Comparison of ENCODE assay signal across 11 cellular contexts in the genomic region with DNA sequence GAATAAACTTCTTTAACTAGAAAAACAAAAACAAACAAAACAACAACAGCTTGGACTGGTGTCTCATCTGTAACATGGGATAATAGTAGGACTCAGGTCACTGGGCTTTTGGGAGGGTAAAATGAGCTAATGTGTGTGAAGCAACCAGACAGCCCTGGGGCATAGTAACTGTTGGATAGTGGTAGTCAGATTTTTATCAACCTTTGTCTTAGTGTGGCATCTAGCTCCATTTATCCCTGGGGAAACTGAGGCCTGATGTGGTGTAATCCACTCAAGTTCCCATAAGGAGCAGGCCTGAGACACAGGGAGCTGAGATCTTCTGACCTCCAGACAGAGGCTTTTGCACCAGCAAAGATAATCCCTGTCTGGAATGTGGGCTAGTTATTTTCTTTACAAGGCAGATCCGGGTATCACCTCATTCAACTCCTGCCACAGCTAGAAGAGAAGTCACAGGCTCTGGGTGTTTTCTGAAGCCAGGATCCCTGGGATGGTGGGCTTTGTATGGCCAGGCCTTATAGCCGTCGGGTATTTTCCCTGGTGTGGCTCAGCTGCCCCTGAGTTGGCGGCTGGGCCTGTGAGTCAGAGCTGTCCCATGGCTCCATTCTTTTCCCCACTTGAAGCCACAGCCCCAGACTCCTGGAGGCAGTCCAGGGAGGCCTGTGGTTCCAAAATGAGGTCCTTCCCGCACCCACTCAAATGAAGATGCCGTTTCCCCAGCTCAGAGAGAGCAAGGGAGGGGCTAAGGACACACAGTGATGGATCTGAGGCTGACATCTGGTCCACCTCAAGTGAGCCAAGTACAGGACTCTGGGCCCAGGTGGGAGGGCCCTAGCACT. TPM values are rescaled to one million over a fixed set of nuclear protein-coding genes. Genes with fewer than 3 reads are reported as not detected.
DNase-seq lines count a peak whose midpoint lies in the region; ATAC-seq, FAIRE-seq and TF ChIP-seq lines count a peak whose summit lies in the region.
"Had no signal": no experiment of that assay in that cellular context is flagged by ENCODE, and none has a peak within 500 bp of the region (broad histone marks: within the 10 kb centered on the region; RNA-seq: fewer than 3 reads in every experiment).

No MANE protein-coding gene starts in this region.

- no peak for ATAC-seq in GM19395 (IDR thresholded peaks at IDR 0.05; ENCODE audit: unreplicated experiment)

- DNase-seq in H54 (ENCODE audit: insufficient read length, low spot score): peak; percentile 83
- peak; percentile 87 for DNase-seq in astrocyte of the cerebellum (ENCODE audit: low read depth)
- peak; percentile 36 for DNase-seq in iPS-NIHi7 (ENCODE audit: extremely low spot score)
- peak; percentile 58 for DNase-seq in testis
- DNase-seq in T-helper 9 cell: no peak
- DNase-seq in NCI-H1436 (lab: John Stamatoyannopoulos, UW): no peak
- DNase-seq in NCI-H345 treated with DMSO at 0.1 percent for 48 hours (lab: John Stamatoyannopoulos, UW; ENCODE audit: unreplicated experiment): no peak

- in situ Hi-C loops in astrocyte of the cerebellum (cut with HindIII; ENCODE audit: low sequenced_read_pairs): no loop called here

- H3K9me3 ChIP-seq in testis: no peaks in the 10 kb centered on the region

- TF ChIP-seq POLR2A in H54 (IDR thresholded peaks at IDR 0.05; ENCODE audit: low read depth, low read length) (no peak), testis (IDR thresholded peaks at IDR 0.05) (no peak)

- WGBS in testis, 2 donors: 45 to 55% methylated on average over 6 of the region's 6 CpGs

- peaks cover 22% of the 10 kb centered on the region for H3K4me1 ChIP-seq in testis

- no peaks in the 10 kb centered on the region for H3K36me3 ChIP-seq in testis (ENCODE audit: low read depth, missing control alignments)

- intact Hi-C loops in testis (cut with DNase I; ENCODE audit: low total_unique reads): no loop called here

- H3K4me3 ChIP-seq in astrocyte of the cerebellum (ENCODE audit: low read depth, low read length) (no peak overlapping the region), testis (no peak overlapping the region)
- H3K4me3 ChIP-seq: dorsolateral prefrontal cortex had no signal

- no peaks in the 10 kb centered on the region for H3K27me3 ChIP-seq in testis
- H3K27me3 ChIP-seq: dorsolateral prefrontal cortex had no signal

- H3K27ac ChIP-seq in testis: peak overlapping the region in 1 of 2 donors; percentile 74

- TF ChIP-seq CTCF in astrocyte of the cerebellum (IDR thresholded peaks at IDR 0.05; ENCODE audit: low read depth, low read length, missing control alignments) (no peak), testis (IDR thresholded peaks at IDR 0.05) (no peak)

- peak; percentile 36 for FAIRE-seq in H54 (lab: Jason Lieb, UNC)

RNA-seq across cellular contexts. Expression of gene CSF1R, which starts 26.1 kb away (rescaled TPM):
- total RNA-seq in testis: 10 to 100 TPM in 1 of 2 donors, 1 to 10 TPM in 1; 4.3 to 15.7 TPM
- 25.4 TPM for polyA plus RNA-seq in testis (ENCODE audit: insufficient read depth, low read depth, low replicate concordance)
- total RNA-seq: progenitor cell of endocrine pancreas had no signal

RNA-seq across cellular contexts. Expression of gene PDGFRB, which starts 43.2 kb away (rescaled TPM):
- total RNA-seq in testis: 10 to 100 TPM; 71.2 to 87.0 TPM
- 61.6 TPM for polyA plus RNA-seq in testis (ENCODE audit: insufficient read depth, low read depth, low replicate concordance)

RNA-seq across cellular contexts. Expression of gene CDX1, which starts 54.1 kb away (rescaled TPM):
- 1 to 10 TPM; 3.4 to 5.2 TPM for total RNA-seq in testis
- polyA plus RNA-seq in testis (ENCODE audit: insufficient read depth, low read depth, low replicate concordance): 3.4 TPM
- polyA plus RNA-seq: IgD-negative memory B cell had no signal

Comparison
In these comparisons a context has a peak if more than half of its experiments do, and no peak if none do; other contexts are left out.
1. DNase-seq: peak in H54 (single experiment), astrocyte of the cerebellum (single experiment), iPS-NIHi7 (single experiment) and testis (single experiment); none in T-helper 9 cell (single experiment), NCI-H1436 (single experiment) and NCI-H345 treated with DMSO at 0.1 percent for 48 hours (single experiment).